In the genomic region with DNA sequence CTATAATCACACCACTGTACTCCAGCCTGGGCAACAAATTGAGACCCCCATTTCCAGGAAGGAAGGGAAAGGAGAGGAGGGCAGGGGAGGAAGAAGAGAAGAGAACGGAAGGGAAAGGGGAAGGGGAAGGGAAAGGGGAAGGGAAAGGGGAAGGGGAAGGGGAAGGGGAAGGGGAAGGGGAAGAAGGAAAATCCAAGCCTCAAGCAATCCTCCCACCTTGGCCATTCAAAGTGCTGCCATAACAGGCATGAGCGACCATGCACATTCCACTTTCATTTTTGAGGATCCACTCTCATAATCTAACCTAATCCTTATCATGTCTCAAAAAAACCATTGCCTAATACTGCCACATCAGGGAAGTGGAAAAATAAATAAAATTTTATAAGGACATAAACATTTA, we compare ENCODE assay signal across 4 cellular contexts. TPM values are rescaled to one million over a fixed set of nuclear protein-coding genes. Genes with fewer than 3 reads are reported as not detected.
DNase-seq lines count a peak whose midpoint lies in the region; ATAC-seq, FAIRE-seq and TF ChIP-seq lines count a peak whose summit lies in the region.
"Not testable (repeated sequence)": the region's sequence is repeated elsewhere in the genome, so short reads cannot be mapped to it uniquely, and the experiment has no call there.
"Had no signal": no experiment of that assay in that cellular context is flagged by ENCODE, and none has a peak within 500 bp of the region (broad histone marks: within the 10 kb centered on the region; RNA-seq: fewer than 3 reads in every experiment).

No MANE protein-coding gene starts in this region.

- not testable (repeated sequence) for TF ChIP-seq CTCF in HepG2 (CRISPR knock-in tag; IDR thresholded peaks at IDR 0.05)

- BruUV-seq in HepG2 (replicated peaks; lab: Mats Ljungman, UMichigan), result not testable (repeated sequence)

- DNase-seq in left kidney (ENCODE audit: low read depth, low spot score), result peak; percentile 1
- DNase-seq in HepG2 (ENCODE audit: low spot score), result not testable (repeated sequence)

- in situ Hi-C loops in HepG2 (cut with HindIII; ENCODE audit: extremely low pct_ligation_motif_present, low pct_unique_long_range_greater_than_20kb), result not testable (repeated sequence)

- not testable (repeated sequence) for H3K9me3 ChIP-seq in HepG2 (ENCODE audit: low read length)

- not testable (repeated sequence) for TF ChIP-seq RAD21 in HepG2 (CRISPR knock-in tag; IDR thresholded peaks at IDR 0.05)

- not testable (repeated sequence) for H3K4me2 ChIP-seq in HepG2 (ENCODE audit: low read depth, low read length)

- H3K36me3 ChIP-seq in HepG2 (replicated peaks in 1 of 2; ENCODE audit: control insufficient read depth in 1 of 2, insufficient read depth in 2 of 2, low read length in 2 of 2), result peaks cover 8 to 17% of the 10 kb centered on the region in 2 experiments; a peak in 3 of 5 replicates

- not testable (repeated sequence) for TF ChIP-seq EP300 in HepG2 (IDR thresholded peaks at IDR 0.05; ENCODE audit: low read depth in 2 of 2, low read length in 2 of 2); HepG2 (CRISPR knock-in tag; IDR thresholded peaks at IDR 0.05; ENCODE audit: borderline replicate concordance)

- H3K27ac ChIP-seq in HepG2 (ENCODE audit: extremely low read length, insufficient read depth, low read length), result not testable (repeated sequence)

- H3K79me2 ChIP-seq in HepG2 (ENCODE audit: insufficient read depth, low read length), result not testable (repeated sequence)

- 100% methylated on average over 2 of the region's 2 CpGs for WGBS in HepG2 (ENCODE audit: low lambda C conversion rate)

- not testable (repeated sequence) for H3K9ac ChIP-seq in HepG2 (ENCODE audit: insufficient read depth, low read depth, low read length)

- H4K20me1 ChIP-seq in HepG2 (ENCODE audit: insufficient read depth, low read length), result not testable (repeated sequence)

- H3K4me1 ChIP-seq in HepG2 (ENCODE audit: insufficient read depth, low read length), result peaks cover 11% of the 10 kb centered on the region; the same call in 1 of the 2 replicates

- not testable (repeated sequence) for TF ChIP-seq POLR2A in HepG2 (IDR thresholded peaks at IDR 0.05; ENCODE audit: insufficient read depth in 1 of 2, low read depth in 2 of 2, low read length in 2 of 2)

- FAIRE-seq in HepG2 (lab: Jason Lieb, UNC), result not testable (repeated sequence)

- intact Hi-C loops in HepG2 (cut with micrococcal nuclease; ENCODE audit: unreplicated experiment), result not testable (repeated sequence)

- H2AFZ ChIP-seq in HepG2 (ENCODE audit: low read length), result not testable (repeated sequence)

- ATAC-seq in HepG2, result not testable (repeated sequence)

- H3K4me3 ChIP-seq in HepG2 (replicated peaks in 1 of 3; ENCODE audit: insufficient read depth in 1 of 3, low read depth in 2 of 3, low read length in 3 of 3), result not testable (repeated sequence)

- H3K27me3 ChIP-seq in HepG2 (ENCODE audit: control insufficient read depth in 1 of 2, insufficient read depth in 2 of 2, low read length in 2 of 2), result not testable (repeated sequence)

- POLR2A ChIA-PET in HepG2 (lab: Yijun Ruan, JAX), result not testable (repeated sequence)

- CTCF ChIA-PET in HepG2 (lab: Yijun Ruan, JAX; ENCODE audit: low intra/inter-chr PET ratio, low total read pairs), result not testable (repeated sequence)

RNA-seq across cellular contexts. Expression of gene ZNF799, which starts 14.7 kb away (rescaled TPM):
- total RNA-seq in HepG2 (2016; rRNA removed; fragmentation: Illumina TruSeq; extraction: Trizol), result 17.9 and 27.0 TPM in 2 replicates
- 4.5 and 5.5 TPM in 2 replicates for total RNA-seq in HepG2 (2016; cell fraction: cytosol; rRNA removed; fragmentation: Illumina TruSeq; extraction: Trizol; ENCODE audit: low read depth)
- 17.8 and 28.0 TPM in 2 replicates for total RNA-seq in HepG2 (2016; cell fraction: insoluble cytoplasmic fraction; rRNA removed; fragmentation: Illumina TruSeq; extraction: Trizol)
- total RNA-seq in HepG2 (2016; cell fraction: membrane; rRNA removed; fragmentation: Illumina TruSeq; extraction: Trizol), result 10.2 and 12.9 TPM in 2 replicates
- 17.5 and 19.9 TPM in 2 replicates for total RNA-seq in HepG2 (2016; cell fraction: nucleus; rRNA removed; fragmentation: Illumina TruSeq; extraction: Trizol)
- polyA plus RNA-seq in HepG2 (2011; rRNA removed), result 4.7 and 7.7 TPM in 2 replicates
- 2.5 and 3.3 TPM in 2 replicates for polyA plus RNA-seq in HepG2 (2011; cell fraction: cytosol; rRNA removed)
- polyA plus RNA-seq in HepG2 (2011; cell fraction: nucleus; rRNA removed), result 4.9 and 6.2 TPM in 2 replicates
- polyA plus RNA-seq in HepG2 (2012), result 5.2 and 5.9 TPM in 2 replicates
- polyA plus RNA-seq in HepG2 (2016; cell fraction: cytosol; fragmentation: Illumina TruSeq; extraction: Trizol; ENCODE audit: low read depth), result 0.52 and 0.70 TPM in 2 replicates
- polyA plus RNA-seq in HepG2 (2016; cell fraction: insoluble cytoplasmic fraction; fragmentation: Illumina TruSeq; extraction: Trizol; ENCODE audit: low read depth), result 13.3 and 14.1 TPM in 2 replicates
- polyA plus RNA-seq in HepG2 (2016; cell fraction: membrane; fragmentation: Illumina TruSeq; extraction: Trizol; ENCODE audit: low read depth), result 1.5 and 1.7 TPM in 2 replicates
- polyA plus RNA-seq in HepG2 (2016; cell fraction: nucleus; fragmentation: Illumina TruSeq; extraction: Trizol; ENCODE audit: insufficient read depth, low read depth), result 17.2 and 18.4 TPM in 2 replicates
- polyA minus RNA-seq in HepG2 (2011; rRNA and poly(A)+ RNA removed; ENCODE audit: low replicate concordance), result 1.4 and 4.5 TPM in 2 replicates
- 6.2 and 6.7 TPM in 2 replicates for polyA minus RNA-seq in HepG2 (2011; cell fraction: cytosol; rRNA and poly(A)+ RNA removed)
- 22.3 and 26.4 TPM in 2 replicates for polyA minus RNA-seq in HepG2 (2011; cell fraction: nucleus; rRNA and poly(A)+ RNA removed)

RNA-seq across cellular contexts. Expression of gene ZNF442, which starts 20.9 kb away (rescaled TPM):
- total RNA-seq in HepG2 (2016; rRNA removed; fragmentation: Illumina TruSeq; extraction: Trizol), result 6.0 and 8.6 TPM in 2 replicates
- 3.2 and 3.9 TPM in 2 replicates for total RNA-seq in HepG2 (2016; cell fraction: cytosol; rRNA removed; fragmentation: Illumina TruSeq; extraction: Trizol; ENCODE audit: low read depth)
- 6.0 and 8.5 TPM in 2 replicates for total RNA-seq in HepG2 (2016; cell fraction: insoluble cytoplasmic fraction; rRNA removed; fragmentation: Illumina TruSeq; extraction: Trizol)
- 4.6 and 5.1 TPM in 2 replicates for total RNA-seq in HepG2 (2016; cell fraction: membrane; rRNA removed; fragmentation: Illumina TruSeq; extraction: Trizol)
- 3.7 and 5.1 TPM in 2 replicates for total RNA-seq in HepG2 (2016; cell fraction: nucleus; rRNA removed; fragmentation: Illumina TruSeq; extraction: Trizol)
- polyA plus RNA-seq in HepG2 (2011; rRNA removed), result 0.57 and 1.0 TPM in 2 replicates
- 0.21 and 0.63 TPM in 2 replicates for polyA plus RNA-seq in HepG2 (2011; cell fraction: cytosol; rRNA removed)
- 0.73 and 0.82 TPM in 2 replicates for polyA plus RNA-seq in HepG2 (2011; cell fraction: nucleus; rRNA removed)
- polyA plus RNA-seq in HepG2 (2012), result 0.76 and 0.89 TPM in 2 replicates
- 0.09 and 0.19 TPM in 2 replicates for polyA plus RNA-seq in HepG2 (2016; cell fraction: cytosol; fragmentation: Illumina TruSeq; extraction: Trizol; ENCODE audit: low read depth)
- polyA plus RNA-seq in HepG2 (2016; cell fraction: insoluble cytoplasmic fraction; fragmentation: Illumina TruSeq; extraction: Trizol; ENCODE audit: low read depth), result 3.2 and 3.4 TPM in 2 replicates
- polyA plus RNA-seq in HepG2 (2016; cell fraction: membrane; fragmentation: Illumina TruSeq; extraction: Trizol; ENCODE audit: low read depth), result 0.40 and 0.74 TPM in 2 replicates
- 3.1 and 5.2 TPM in 2 replicates for polyA plus RNA-seq in HepG2 (2016; cell fraction: nucleus; fragmentation: Illumina TruSeq; extraction: Trizol; ENCODE audit: insufficient read depth, low read depth)
- 0.48 TPM in 1 of 2 replicates, not detected in the other for polyA minus RNA-seq in HepG2 (2011; rRNA and poly(A)+ RNA removed; ENCODE audit: low replicate concordance)
- 1.4 and 2.9 TPM in 2 replicates for polyA minus RNA-seq in HepG2 (2011; cell fraction: cytosol; rRNA and poly(A)+ RNA removed)
- polyA minus RNA-seq in HepG2 (2011; cell fraction: nucleus; rRNA and poly(A)+ RNA removed), result 2.2 and 3.0 TPM in 2 replicates
- polyA plus RNA-seq: A549 had no signal

RNA-seq across cellular contexts. Expression of gene ZNF563, which starts 52.9 kb away (rescaled TPM):
- total RNA-seq in HepG2 (2016; rRNA removed; fragmentation: Illumina TruSeq; extraction: Trizol), result 19.5 and 26.3 TPM in 2 replicates
- total RNA-seq in HepG2 (2016; cell fraction: cytosol; rRNA removed; fragmentation: Illumina TruSeq; extraction: Trizol; ENCODE audit: low read depth), result 4.8 and 5.3 TPM in 2 replicates
- 18.3 and 25.3 TPM in 2 replicates for total RNA-seq in HepG2 (2016; cell fraction: insoluble cytoplasmic fraction; rRNA removed; fragmentation: Illumina TruSeq; extraction: Trizol)
- total RNA-seq in HepG2 (2016; cell fraction: membrane; rRNA removed; fragmentation: Illumina TruSeq; extraction: Trizol), result 6.5 and 9.3 TPM in 2 replicates
- 11.4 and 13.5 TPM in 2 replicates for total RNA-seq in HepG2 (2016; cell fraction: nucleus; rRNA removed; fragmentation: Illumina TruSeq; extraction: Trizol)
- polyA plus RNA-seq in HepG2 (2011; rRNA removed), result 7.1 and 7.5 TPM in 2 replicates
- polyA plus RNA-seq in HepG2 (2011; cell fraction: cytosol; rRNA removed), result 4.2 and 5.3 TPM in 2 replicates
- 5.2 and 5.7 TPM in 2 replicates for polyA plus RNA-seq in HepG2 (2011; cell fraction: nucleus; rRNA removed)
- polyA plus RNA-seq in HepG2 (2012), result 5.2 and 6.9 TPM in 2 replicates
- 1.2 and 1.7 TPM in 2 replicates for polyA plus RNA-seq in HepG2 (2016; cell fraction: cytosol; fragmentation: Illumina TruSeq; extraction: Trizol; ENCODE audit: low read depth)
- polyA plus RNA-seq in HepG2 (2016; cell fraction: insoluble cytoplasmic fraction; fragmentation: Illumina TruSeq; extraction: Trizol; ENCODE audit: low read depth), result 19.8 and 21.0 TPM in 2 replicates
- polyA plus RNA-seq in HepG2 (2016; cell fraction: membrane; fragmentation: Illumina TruSeq; extraction: Trizol; ENCODE audit: low read depth), result 2.4 and 2.5 TPM in 2 replicates
- 7.9 and 14.1 TPM in 2 replicates for polyA plus RNA-seq in HepG2 (2016; cell fraction: nucleus; fragmentation: Illumina TruSeq; extraction: Trizol; ENCODE audit: insufficient read depth, low read depth)
- 6.6 TPM in 1 of 2 replicates, not detected in the other for polyA minus RNA-seq in HepG2 (2011; rRNA and poly(A)+ RNA removed; ENCODE audit: low replicate concordance)
- 6.7 and 7.1 TPM in 2 replicates for polyA minus RNA-seq in HepG2 (2011; cell fraction: cytosol; rRNA and poly(A)+ RNA removed)
- 17.3 and 20.3 TPM in 2 replicates for polyA minus RNA-seq in HepG2 (2011; cell fraction: nucleus; rRNA and poly(A)+ RNA removed)
- total RNA-seq: A172 had no signal
- polyA plus RNA-seq: A549 had no signal

RNA-seq across cellular contexts. Expression of gene ZNF443, which starts 54.5 kb away (rescaled TPM):
- total RNA-seq in HepG2 (2016; rRNA removed; fragmentation: Illumina TruSeq; extraction: Trizol), result 19.0 and 24.2 TPM in 2 replicates
- total RNA-seq in HepG2 (2016; cell fraction: cytosol; rRNA removed; fragmentation: Illumina TruSeq; extraction: Trizol; ENCODE audit: low read depth), result 4.8 and 6.3 TPM in 2 replicates
- total RNA-seq in HepG2 (2016; cell fraction: insoluble cytoplasmic fraction; rRNA removed; fragmentation: Illumina TruSeq; extraction: Trizol), result 17.4 and 23.5 TPM in 2 replicates
- 9.2 and 13.1 TPM in 2 replicates for total RNA-seq in HepG2 (2016; cell fraction: membrane; rRNA removed; fragmentation: Illumina TruSeq; extraction: Trizol)
- 25.0 and 27.8 TPM in 2 replicates for total RNA-seq in HepG2 (2016; cell fraction: nucleus; rRNA removed; fragmentation: Illumina TruSeq; extraction: Trizol)
- polyA plus RNA-seq in HepG2 (2011; rRNA removed), result 3.5 and 3.6 TPM in 2 replicates
- polyA plus RNA-seq in HepG2 (2011; cell fraction: cytosol; rRNA removed), result 1.0 and 1.7 TPM in 2 replicates
- polyA plus RNA-seq in HepG2 (2011; cell fraction: nucleus; rRNA removed), result 2.7 and 4.0 TPM in 2 replicates
- 3.4 and 5.1 TPM in 2 replicates for polyA plus RNA-seq in HepG2 (2012)
- 0.33 and 0.42 TPM in 2 replicates for polyA plus RNA-seq in HepG2 (2016; cell fraction: cytosol; fragmentation: Illumina TruSeq; extraction: Trizol; ENCODE audit: low read depth)
- polyA plus RNA-seq in HepG2 (2016; cell fraction: insoluble cytoplasmic fraction; fragmentation: Illumina TruSeq; extraction: Trizol; ENCODE audit: low read depth), result 6.6 and 7.5 TPM in 2 replicates
- 1.00 and 1.1 TPM in 2 replicates for polyA plus RNA-seq in HepG2 (2016; cell fraction: membrane; fragmentation: Illumina TruSeq; extraction: Trizol; ENCODE audit: low read depth)
- 10.6 and 10.7 TPM in 2 replicates for polyA plus RNA-seq in HepG2 (2016; cell fraction: nucleus; fragmentation: Illumina TruSeq; extraction: Trizol; ENCODE audit: insufficient read depth, low read depth)
- polyA minus RNA-seq in HepG2 (2011; rRNA and poly(A)+ RNA removed; ENCODE audit: low replicate concordance), result 0.87 and 3.0 TPM in 2 replicates
- polyA minus RNA-seq in HepG2 (2011; cell fraction: cytosol; rRNA and poly(A)+ RNA removed), result 6.1 and 6.2 TPM in 2 replicates
- 30.6 and 31.3 TPM in 2 replicates for polyA minus RNA-seq in HepG2 (2011; cell fraction: nucleus; rRNA and poly(A)+ RNA removed)
